Comparison of ENCODE assay signal across 29 cellular contexts in the genomic region with DNA sequence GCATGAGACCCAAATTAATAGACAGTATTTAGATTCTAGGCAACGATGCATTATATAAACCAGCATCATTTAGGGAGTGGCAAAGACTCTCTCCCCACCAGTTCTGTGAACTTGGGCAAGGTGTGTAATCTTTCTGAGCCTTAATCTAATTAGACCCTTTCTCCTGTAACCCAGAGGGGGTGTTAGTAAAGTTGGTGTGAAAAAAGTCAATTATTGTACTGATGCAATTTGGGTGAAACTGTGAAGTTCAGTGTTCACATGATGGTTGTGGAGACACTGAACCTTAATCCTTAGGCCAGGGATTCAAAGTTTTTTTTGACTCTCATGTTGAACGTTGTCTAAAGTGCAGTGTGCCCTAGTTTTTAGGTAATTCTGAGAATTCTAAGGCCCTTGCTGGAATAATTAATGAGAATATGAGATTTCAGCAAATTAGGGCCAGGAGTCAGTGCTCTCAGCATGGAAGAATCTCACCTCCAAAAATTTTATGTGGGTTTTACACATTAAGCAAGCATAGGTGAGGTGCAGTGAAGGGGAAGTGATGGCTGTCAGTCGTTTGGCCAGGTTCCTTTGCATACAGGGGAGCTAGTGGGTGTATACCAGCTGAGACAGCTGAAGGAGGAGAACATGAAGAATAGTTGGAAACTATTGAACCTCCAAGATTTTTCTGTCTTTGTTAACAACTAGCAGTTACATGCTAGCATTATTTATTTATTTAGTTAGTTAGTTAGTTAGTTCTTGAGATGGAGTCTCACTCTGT.
DNase-seq lines count a peak whose midpoint lies in the region; ATAC-seq and TF ChIP-seq lines count a peak whose summit lies in the region.
"Had no signal": no experiment of that assay in that cellular context is flagged by ENCODE, and none has a peak within 500 bp of the region (broad histone marks: within the 10 kb centered on the region; RNA-seq: fewer than 3 reads in every experiment).

No MANE protein-coding gene starts in this region.

- no peaks in the 10 kb centered on the region for H3K9me2 ChIP-seq in DOHH2 (replicated peaks; ENCODE audit: control insufficient read depth, low read length)

- no peak for TF ChIP-seq CTCF in DOHH2 (IDR thresholded peaks at IDR 0.05; ENCODE audit: low read depth, low read length, poor library complexity, severe bottlenecking)
- no peak for TF ChIP-seq CTCF in Panc1 (IDR thresholded peaks at IDR 0.05)

- H3K9me3 Mint-ChIP-seq in memory B cell: no peaks in the 10 kb centered on the region
- H3K9me3 Mint-ChIP-seq: activated T-cell treated with anti-CD3 and anti-CD28 coated beads, Interleukin-2, amount 50 U/mL, for 24 hours; HFFc6; stimulated activated effector memory CD8-positive, alpha-beta T cell treated with anti-CD3 and anti-CD28 coated beads, Interleukin-12 subunit alpha, Interleukin-12 subunit beta, amount 100 ng/mL, for 72 hours had no signal

- no peaks in the 10 kb centered on the region for H3K27me3 Mint-ChIP-seq in memory B cell
- H3K27me3 Mint-ChIP-seq: activated T-cell treated with anti-CD3 and anti-CD28 coated beads, Interleukin-2, amount 50 U/mL, for 24 hours had no signal

- H3K27ac ChIP-seq in DOHH2 (ENCODE audit: low read depth, low read length): no peak overlapping the region
- no peak overlapping the region for H3K27ac ChIP-seq in Panc1 (ENCODE audit: low read length)
- H3K27ac ChIP-seq: heart left ventricle, KMS-11, testis, uterus had no signal

- H3K4me2 ChIP-seq in DOHH2 (ENCODE audit: low read length): peak overlapping the region; percentile 9; the same call in 1 of the 2 replicates
- H3K4me2 ChIP-seq: KMS-11 had no signal

- in situ Hi-C loops in Panc1 (cut with HindIII; ENCODE audit: low pct_unique_long_range_greater_than_20kb, low sequenced_read_pairs): no loop called here

- peaks cover 18% of the 10 kb centered on the region for H3K4me1 ChIP-seq in DOHH2 (ENCODE audit: control insufficient read depth, low read length)
- no peaks in the 10 kb centered on the region; the same call in 1 of the 2 replicates for H3K4me1 ChIP-seq in Panc1 (ENCODE audit: control insufficient read depth, insufficient read depth, low read length)
- H3K4me1 ChIP-seq: testis, uterus had no signal

- CTCF ChIA-PET in Panc1 (lab: Charles Lee): no interaction called here

- DNase-seq in Panc1 (ENCODE audit: low read depth, low spot score): no peak
- peak in 1 of 2 donors; percentile 12 for DNase-seq in memory B cell (ENCODE audit: low spot score in 2 of 2)
- no peak for DNase-seq in central memory CD4-positive, alpha-beta T cell
- no peak for DNase-seq in DMS79 treated with DMSO at 0.1 percent for 48 hours (lab: John Stamatoyannopoulos, UW)
- DNase-seq in iPS-NIHi7 (ENCODE audit: extremely low spot score): no peak
- DNase-seq: activated CD8-positive, alpha-beta memory T cell treated with anti-CD3 and anti-CD28 coated beads for 24 hours; activated naive CD4-positive, alpha-beta T cell; activated T-cell treated with anti-CD3 and anti-CD28 coated beads, Interleukin-2, amount 50 U/mL, for 24 hours; C1 segment of cervical spinal cord; DND-41; effector memory CD4-positive, alpha-beta T cell; heart left ventricle; HFFc6; left colon; MV-4-11; NCI-H1930; NCI-H226; NCI-H748 treated with DMSO at 0.1 percent for 48 hours; PC-3; retina; SHP77; stimulated activated CD4-positive, alpha-beta T cell treated with anti-CD3 and anti-CD28 coated beads, Interleukin-2, amount 100 ng/mL, for 48 hours; testis; uterus had no signal

- H3K4me3 Mint-ChIP-seq in memory B cell: peak overlapping the region; percentile 17
- H3K4me3 Mint-ChIP-seq: activated T-cell treated with anti-CD3 and anti-CD28 coated beads, Interleukin-2, amount 50 U/mL, for 24 hours; HFFc6; stimulated activated effector memory CD8-positive, alpha-beta T cell treated with anti-CD3 and anti-CD28 coated beads, Interleukin-12 subunit alpha, Interleukin-12 subunit beta, amount 100 ng/mL, for 72 hours had no signal

- intact Hi-C loops in Panc1 (cut with micrococcal nuclease; ENCODE audit: unreplicated experiment): no loop called here

- peaks cover 9% of the 10 kb centered on the region for H3K36me3 Mint-ChIP-seq in memory B cell

- POLR2A ChIA-PET in Panc1 (lab: Charles Lee): no interaction called here

- H3K9me3 ChIP-seq in DOHH2 (ENCODE audit: control insufficient read depth, insufficient read depth, low read length): no peaks in the 10 kb centered on the region
- no peaks in the 10 kb centered on the region for H3K9me3 ChIP-seq in Panc1 (ENCODE audit: control insufficient read depth, insufficient read depth, low read depth, low read length)
- H3K9me3 ChIP-seq: heart left ventricle, testis, uterus had no signal

- TSS peak; percentile 20 for BruUV-seq in Panc1 (replicated peaks; lab: Mats Ljungman, UMichigan)

- no peaks in the 10 kb centered on the region for H3F3A ChIP-seq in DOHH2 (ENCODE audit: control insufficient read depth, insufficient read depth)

- no peaks in the 10 kb centered on the region for H3K79me2 ChIP-seq in DOHH2 (ENCODE audit: control insufficient read depth, low read length)

- ATAC-seq in GM18868 (IDR thresholded peaks at IDR 0.05; ENCODE audit: unreplicated experiment): peak; percentile 47
- no peak for ATAC-seq in Panc1
- peak; percentile 89 for ATAC-seq in memory B cell (ENCODE audit: low read depth)
- ATAC-seq: activated CD4-positive, CD25-positive, alpha-beta regulatory T cell treated with anti-CD3 and anti-CD28 coated beads, Interleukin-2, amount 50 U/mL, for 24 hours; heart left ventricle; left colon; PC-3; stimulated activated effector memory CD8-positive, alpha-beta T cell treated with anti-CD3 and anti-CD28 coated beads, Interleukin-12 subunit alpha, Interleukin-12 subunit beta, amount 100 ng/mL, for 72 hours had no signal

- H3K4me3 ChIP-seq in DOHH2 (ENCODE audit: low read length) (no peak overlapping the region), Panc1 (ENCODE audit: low read depth in 2 of 2, low read length in 2 of 2) (no peak overlapping the region)
- H3K4me3 ChIP-seq: heart left ventricle, testis, uterus had no signal

- no peak overlapping the region for H3K27ac Mint-ChIP-seq in memory B cell
- H3K27ac Mint-ChIP-seq: activated T-cell treated with anti-CD3 and anti-CD28 coated beads, Interleukin-2, amount 50 U/mL, for 24 hours; HFFc6; stimulated activated effector memory CD8-positive, alpha-beta T cell treated with anti-CD3 and anti-CD28 coated beads, Interleukin-12 subunit alpha, Interleukin-12 subunit beta, amount 100 ng/mL, for 72 hours had no signal

- H3K36me3 ChIP-seq in DOHH2 (ENCODE audit: control insufficient read depth, low read length) (no peaks in the 10 kb centered on the region), Panc1 (ENCODE audit: control insufficient read depth, insufficient read depth, low read length) (no peaks in the 10 kb centered on the region)
- H3K36me3 ChIP-seq: heart left ventricle, uterus had no signal

- H3K4me1 Mint-ChIP-seq in memory B cell: peaks cover 35% of the 10 kb centered on the region

- no peaks in the 10 kb centered on the region for H4K20me1 ChIP-seq in DOHH2 (ENCODE audit: control insufficient read depth, insufficient read depth, low read depth, low read length)

- H3K27me3 ChIP-seq in DOHH2 (ENCODE audit: control insufficient read depth, low read length) (no peaks in the 10 kb centered on the region), Panc1 (ENCODE audit: control insufficient read depth, insufficient read depth, low read length) (no peaks in the 10 kb centered on the region)
- H3K27me3 ChIP-seq: heart left ventricle, testis, uterus had no signal
